Comparison of ENCODE assay signal across 20 cellular contexts in the genomic region with DNA sequence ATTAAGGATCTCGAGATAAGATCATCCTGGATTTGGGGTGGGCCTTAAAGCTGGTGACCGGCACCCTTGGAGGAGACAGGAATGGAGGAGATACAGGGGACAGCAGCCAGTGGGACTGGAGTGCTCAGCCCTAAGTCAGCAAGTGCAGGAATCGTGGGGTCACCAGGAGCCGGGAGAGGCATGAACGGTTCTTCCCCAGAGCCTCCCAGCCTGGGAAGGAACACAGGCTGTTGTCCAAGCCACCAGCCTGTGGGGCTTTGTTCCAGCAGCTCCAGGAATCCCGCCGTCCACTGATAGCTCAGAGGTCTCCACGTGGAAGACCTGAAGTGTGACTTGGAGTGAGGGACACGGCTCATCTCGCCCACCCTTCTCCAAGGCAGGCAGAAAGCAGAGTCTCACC.
"Had no signal": no experiment of that assay in that cellular context is flagged by ENCODE, and none has a peak within 500 bp of the region (broad histone marks: within the 10 kb centered on the region; RNA-seq: fewer than 3 reads in every experiment).

No MANE protein-coding gene starts in this region.

- FAIRE-seq: keratinocyte had no signal

- H3K4me3 ChIP-seq: left ventricle myocardium inferior, lower lobe of right lung, psoas muscle, sigmoid colon, skin epidermis, stomach, thoracic aorta had no signal

- H3K4me3 Mint-ChIP-seq: memory B cell, natural killer cell had no signal

- H3K27ac ChIP-seq: foreskin keratinocyte, left ventricle myocardium inferior, lower lobe of right lung, psoas muscle, sigmoid colon, skin epidermis, thoracic aorta had no signal

- H3K36me3 Mint-ChIP-seq: immature natural killer cell, natural killer cell had no signal

- H3K9me3 Mint-ChIP-seq: immature natural killer cell, memory B cell, mesothelial cell of epicardium, natural killer cell had no signal

- DNase-seq: cortex of kidney; foreskin keratinocyte; immature natural killer cell; left cardiac atrium; left ventricle myocardium inferior; lower lobe of right lung; natural killer cell; psoas muscle; retina; sigmoid colon; stimulated activated CD4-positive, alpha-beta T cell treated with anti-CD3 and anti-CD28 coated beads, Interleukin-2, amount 100 ng/mL, for 24 hours; stimulated activated CD4-positive, alpha-beta T cell treated with anti-CD3 and anti-CD28 coated beads, Interleukin-4, amount 100 ng/mL, for 4 hours; stomach; substantia nigra; trophoblast cell had no signal

- H3K36me3 ChIP-seq: left ventricle myocardium inferior, lower lobe of right lung, sigmoid colon, thoracic aorta had no signal

- H3K27me3 ChIP-seq: foreskin keratinocyte, sigmoid colon, stomach had no signal

- H3K27ac Mint-ChIP-seq: memory B cell, mesothelial cell of epicardium had no signal

- H3K9me3 ChIP-seq: left ventricle myocardium inferior, lower lobe of right lung, psoas muscle, sigmoid colon, stomach, thoracic aorta had no signal

- H3K27me3 Mint-ChIP-seq: memory B cell had no signal

- ATAC-seq: foreskin keratinocyte, left cardiac atrium, lower lobe of right lung, natural killer cell, psoas muscle had no signal
